In the genomic region with DNA sequence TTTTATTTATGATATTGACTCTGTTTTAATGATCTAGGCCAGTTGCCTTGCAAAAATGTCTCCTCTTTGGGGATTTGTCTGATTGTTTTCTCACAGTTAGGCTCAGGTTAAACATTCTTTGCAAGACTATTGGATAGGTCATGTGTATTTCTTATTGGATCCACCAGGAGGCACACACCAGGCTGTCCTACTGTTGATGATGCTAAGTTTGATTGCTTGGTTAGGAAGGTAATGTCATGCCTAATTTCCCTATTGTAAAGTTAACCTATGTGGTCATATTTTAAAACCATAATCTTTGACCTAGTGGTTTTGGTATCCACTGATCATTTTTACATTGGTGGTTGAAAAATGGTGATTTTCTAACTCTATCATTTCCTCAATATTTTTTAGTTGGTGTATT, we compare ENCODE assay signal across 12 cellular contexts.
A peak's percentile ranks its signal among the peaks of the same experiment; 100 is the strongest.
DNase-seq lines count a peak whose midpoint lies in the region; ATAC-seq, FAIRE-seq and TF ChIP-seq lines count a peak whose summit lies in the region.
"Had no signal": no experiment of that assay in that cellular context is flagged by ENCODE, and none has a peak within 500 bp of the region (broad histone marks: within the 10 kb centered on the region; RNA-seq: fewer than 3 reads in every experiment).

No MANE protein-coding gene starts in this region.

- no peaks in the 10 kb centered on the region for H3K9me3 ChIP-seq in pancreas
- H3K9me3 ChIP-seq: BLaER1 had no signal

- peak; percentile 60 for FAIRE-seq in HTR-8/SVneo (lab: Jason Lieb, UNC)
- no peak for FAIRE-seq in urothelium cell line (lab: Jason Lieb, UNC)
- FAIRE-seq in pancreas (lab: Jason Lieb, UNC), result no peak

- H3K4me1 ChIP-seq in pancreas, result no peaks in the 10 kb centered on the region
- H3K4me1 ChIP-seq: BLaER1 had no signal

- intact Hi-C loops in pancreas (cut with DNase I), result no loop called here

- no peaks in the 10 kb centered on the region for H3K4me1 Mint-ChIP-seq in activated naive CD8-positive, alpha-beta T cell treated with anti-CD3 and anti-CD28 coated beads for 36 hours
- no peaks in the 10 kb centered on the region for H3K4me1 Mint-ChIP-seq in activated naive CD8-positive, alpha-beta T cell treated with anti-CD3 and anti-CD28 coated beads, Interleukin-2, amount 50 U/mL, for 24 hours
- H3K4me1 Mint-ChIP-seq in chondrocyte (ENCODE audit: low read depth), result peaks cover 5% of the 10 kb centered on the region

- no peaks in the 10 kb centered on the region for H3K36me3 ChIP-seq in pancreas
- H3K36me3 ChIP-seq: BLaER1 had no signal

- ATAC-seq in activated naive CD8-positive, alpha-beta T cell treated with anti-CD3 and anti-CD28 coated beads, Interleukin-2, amount 50 U/mL, for 24 hours, result no peak
- ATAC-seq in GM21786 (IDR thresholded peaks at IDR 0.05; ENCODE audit: unreplicated experiment), result no peak
- no peak for ATAC-seq in GM18907 (IDR thresholded peaks at IDR 0.05; ENCODE audit: unreplicated experiment)
- ATAC-seq in pancreas, result no peak

- no peaks in the 10 kb centered on the region for H3K27me3 Mint-ChIP-seq in activated naive CD8-positive, alpha-beta T cell treated with anti-CD3 and anti-CD28 coated beads for 36 hours
- no peaks in the 10 kb centered on the region for H3K27me3 Mint-ChIP-seq in activated naive CD8-positive, alpha-beta T cell treated with anti-CD3 and anti-CD28 coated beads, Interleukin-2, amount 50 U/mL, for 24 hours
- peaks cover 3% of the 10 kb centered on the region for H3K27me3 Mint-ChIP-seq in chondrocyte (ENCODE audit: low read depth)

- TF ChIP-seq CTCF in chondrocyte (IDR thresholded peaks at IDR 0.05), result peak; percentile 37
- no peak for TF ChIP-seq CTCF in pancreas (IDR thresholded peaks at IDR 0.05)

- no peak overlapping the region for H3K4me3 ChIP-seq in pancreas
- H3K4me3 ChIP-seq: BLaER1, coronary artery, GM23248 had no signal

- H3K27ac Mint-ChIP-seq in activated naive CD8-positive, alpha-beta T cell treated with anti-CD3 and anti-CD28 coated beads for 36 hours, result peak overlapping the region; percentile 48
- no peak overlapping the region for H3K27ac Mint-ChIP-seq in activated naive CD8-positive, alpha-beta T cell treated with anti-CD3 and anti-CD28 coated beads, Interleukin-2, amount 50 U/mL, for 24 hours
- H3K27ac Mint-ChIP-seq in chondrocyte (ENCODE audit: unreplicated experiment), result no peak overlapping the region

- H3K9me3 Mint-ChIP-seq in activated naive CD8-positive, alpha-beta T cell treated with anti-CD3 and anti-CD28 coated beads for 36 hours, result no peaks in the 10 kb centered on the region
- no peaks in the 10 kb centered on the region for H3K9me3 Mint-ChIP-seq in activated naive CD8-positive, alpha-beta T cell treated with anti-CD3 and anti-CD28 coated beads, Interleukin-2, amount 50 U/mL, for 24 hours
- no peaks in the 10 kb centered on the region for H3K9me3 Mint-ChIP-seq in chondrocyte (ENCODE audit: low read depth)

- H3K27ac ChIP-seq in pancreas, result no peak overlapping the region
- H3K27ac ChIP-seq: BLaER1, coronary artery, GM23248 had no signal

- H3K36me3 Mint-ChIP-seq in activated naive CD8-positive, alpha-beta T cell treated with anti-CD3 and anti-CD28 coated beads for 36 hours, result no peaks in the 10 kb centered on the region
- H3K36me3 Mint-ChIP-seq in activated naive CD8-positive, alpha-beta T cell treated with anti-CD3 and anti-CD28 coated beads, Interleukin-2, amount 50 U/mL, for 24 hours (ENCODE audit: low read depth), result no peaks in the 10 kb centered on the region
- H3K36me3 Mint-ChIP-seq in chondrocyte (ENCODE audit: low read depth), result no peaks in the 10 kb centered on the region

- DNase-seq in activated naive CD8-positive, alpha-beta T cell treated with anti-CD3 and anti-CD28 coated beads for 36 hours, result no peak
- DNase-seq in activated naive CD8-positive, alpha-beta T cell treated with anti-CD3 and anti-CD28 coated beads, Interleukin-2, amount 50 U/mL, for 24 hours, result no peak
- DNase-seq in HTR-8/SVneo (ENCODE audit: insufficient read length, low spot score) (no peak), chondrocyte (ENCODE audit: low spot score) (no peak), urothelium cell line (ENCODE audit: low spot score) (peak; percentile 14), pancreas (no peak)
- DNase-seq: GM23248, NCI-H345 had no signal

- no peak overlapping the region for H3K4me3 Mint-ChIP-seq in activated naive CD8-positive, alpha-beta T cell treated with anti-CD3 and anti-CD28 coated beads for 36 hours
- no peak overlapping the region for H3K4me3 Mint-ChIP-seq in activated naive CD8-positive, alpha-beta T cell treated with anti-CD3 and anti-CD28 coated beads, Interleukin-2, amount 50 U/mL, for 24 hours
- H3K4me3 Mint-ChIP-seq in chondrocyte (ENCODE audit: unreplicated experiment), result no peak overlapping the region

- no peaks in the 10 kb centered on the region for H3K27me3 ChIP-seq in pancreas
- H3K27me3 ChIP-seq: BLaER1 had no signal
